ENCODE assay signal across 9 cellular contexts in genomic region chr12:122366685-122367475, GRCh38. TPM values are rescaled to one million over a fixed set of nuclear protein-coding genes. Genes with fewer than 3 reads are reported as not detected.
DNase-seq lines count a peak whose midpoint lies in the region; ATAC-seq, FAIRE-seq and TF ChIP-seq lines count a peak whose summit lies in the region.
"Had no signal": no experiment of that assay in that cellular context is flagged by ENCODE, and none has a peak within 500 bp of the region (broad histone marks: within the 10 kb centered on the region; RNA-seq: fewer than 3 reads in every experiment).

No MANE protein-coding gene starts in this region.

- peaks cover 8% of the 10 kb centered on the region for H3K36me3 ChIP-seq in muscle layer of colon (ENCODE audit: insufficient read depth, low read length)

- no peaks in the 10 kb centered on the region for H3K27me3 ChIP-seq in muscle layer of colon (ENCODE audit: control insufficient read depth in 1 of 2, insufficient read depth in 2 of 2, low read length in 2 of 2)
- H3K27me3 ChIP-seq: Peyer's patch had no signal

- H3K4me1 ChIP-seq in muscle layer of colon (ENCODE audit: insufficient read depth, low read length), result peaks cover 49% of the 10 kb centered on the region

- POLR2A ChIA-PET in naive thymus-derived CD8-positive, alpha-beta T cell (lab: Charles Lee), result no interaction called here

- H3K36me3 Mint-ChIP-seq in stimulated activated memory B cell treated with anti-CD40 and anti-IgM and Interleukin-4, amounts not matched to agents 10 μg/mL and 1 μg/mL and 100 μg/mL, for 72 hours, result peaks cover 44% of the 10 kb centered on the region
- H3K36me3 Mint-ChIP-seq in naive thymus-derived CD8-positive, alpha-beta T cell, result peaks cover 0 to 57% (median 5%) of the 10 kb centered on the region in 3 donors

- H3K27ac Mint-ChIP-seq in stimulated activated memory B cell treated with anti-CD40 and anti-IgM and Interleukin-4, amounts not matched to agents 10 μg/mL and 1 μg/mL and 100 μg/mL, for 72 hours, result no peak overlapping the region
- peak overlapping the region in 1 of 10 donors; percentile 75 for H3K27ac Mint-ChIP-seq in naive thymus-derived CD8-positive, alpha-beta T cell

- no peaks in the 10 kb centered on the region for H3K9me3 Mint-ChIP-seq in stimulated activated memory B cell treated with anti-CD40 and anti-IgM and Interleukin-4, amounts not matched to agents 10 μg/mL and 1 μg/mL and 100 μg/mL, for 72 hours
- H3K9me3 Mint-ChIP-seq in naive thymus-derived CD8-positive, alpha-beta T cell, result no peaks in the 10 kb centered on the region

- H3K27ac ChIP-seq in muscle layer of colon (ENCODE audit: low read depth, low read length), result peak overlapping the region; percentile 56

- no peak for DNase-seq in GM12892 (ENCODE audit: insufficient read length)
- DNase-seq in NCI-H446 treated with DMSO at 0.1 percent for 48 hours (lab: John Stamatoyannopoulos, UW), result peak; percentile 33
- peak; percentile 82 for DNase-seq in epidermal melanocyte (ENCODE audit: insufficient read length, low spot score)
- DNase-seq in G401 (ENCODE audit: low spot score), result no peak
- no peak for DNase-seq in naive thymus-derived CD8-positive, alpha-beta T cell

- H3K9ac ChIP-seq in muscle layer of colon (ENCODE audit: low read length), result no peak overlapping the region

- no peak for TF ChIP-seq POLR2A in GM12892 (IDR thresholded peaks at IDR 0.05; ENCODE audit: low read depth, low read length)

- no peaks in the 10 kb centered on the region for H3K27me3 Mint-ChIP-seq in stimulated activated memory B cell treated with anti-CD40 and anti-IgM and Interleukin-4, amounts not matched to agents 10 μg/mL and 1 μg/mL and 100 μg/mL, for 72 hours
- H3K27me3 Mint-ChIP-seq in naive thymus-derived CD8-positive, alpha-beta T cell, result no peaks in the 10 kb centered on the region

- no peak for ATAC-seq in GM18907 (IDR thresholded peaks at IDR 0.05; ENCODE audit: unreplicated experiment)
- ATAC-seq in stimulated activated memory B cell treated with anti-CD40 and anti-IgM and Interleukin-4, amounts not matched to agents 10 μg/mL and 1 μg/mL and 100 μg/mL, for 72 hours, result no peak
- no peak for ATAC-seq in naive thymus-derived CD8-positive, alpha-beta T cell

- H3K4me1 Mint-ChIP-seq in stimulated activated memory B cell treated with anti-CD40 and anti-IgM and Interleukin-4, amounts not matched to agents 10 μg/mL and 1 μg/mL and 100 μg/mL, for 72 hours, result peaks cover 11% of the 10 kb centered on the region
- peaks cover 6 to 11% (median 8%) of the 10 kb centered on the region in 4 donors for H3K4me1 Mint-ChIP-seq in naive thymus-derived CD8-positive, alpha-beta T cell

- H3K4me3 ChIP-seq in muscle layer of colon (ENCODE audit: low read depth in 1 of 2, low read length in 2 of 2), result no peak overlapping the region
- H3K4me3 ChIP-seq: Peyer's patch had no signal

- peak; percentile 54 for FAIRE-seq in GM12892 (lab: Jason Lieb, UNC)

- H3K4me3 Mint-ChIP-seq in stimulated activated memory B cell treated with anti-CD40 and anti-IgM and Interleukin-4, amounts not matched to agents 10 μg/mL and 1 μg/mL and 100 μg/mL, for 72 hours, result no peak overlapping the region
- no peak overlapping the region for H3K4me3 Mint-ChIP-seq in naive thymus-derived CD8-positive, alpha-beta T cell

- in situ Hi-C loops in G401 (cut with HindIII; ENCODE audit: low sequenced_read_pairs), result no loop called here

- H3K9me3 ChIP-seq in muscle layer of colon (ENCODE audit: low read length), result no peaks in the 10 kb centered on the region
- H3K9me3 ChIP-seq: Peyer's patch had no signal

RNA-seq across cellular contexts. Expression of gene CLIP1, which starts 55.6 kb away (rescaled TPM):
- polyA plus RNA-seq in GM12892 (2012; ENCODE audit: missing spikeins), result 19.6 TPM
- 19.7 and 21.6 TPM in 2 replicates for total RNA-seq in G401 (2014; rRNA removed; shearing (Covaris generic))
- 10 to 100 TPM; 39.5 to 48.7 TPM for total RNA-seq in naive thymus-derived CD8-positive, alpha-beta T cell
- polyA plus RNA-seq in naive thymus-derived CD8-positive, alpha-beta T cell, result 10 to 100 TPM in 1 of 3 donors, 1 to 10 TPM in 2; 6.3 to 20.4 (median 9.4) TPM

Comparison
In these comparisons a context has a peak if more than half of its experiments do, and no peak if none do; other contexts are left out.
1. DNase-seq: peak in NCI-H446 treated with DMSO at 0.1 percent for 48 hours (single experiment) and epidermal melanocyte (single experiment); none in GM12892 (single experiment), G401 (single experiment) and naive thymus-derived CD8-positive, alpha-beta T cell (0 of 10).